8 cellular contexts compared by ENCODE assay signal in the genomic region with DNA sequence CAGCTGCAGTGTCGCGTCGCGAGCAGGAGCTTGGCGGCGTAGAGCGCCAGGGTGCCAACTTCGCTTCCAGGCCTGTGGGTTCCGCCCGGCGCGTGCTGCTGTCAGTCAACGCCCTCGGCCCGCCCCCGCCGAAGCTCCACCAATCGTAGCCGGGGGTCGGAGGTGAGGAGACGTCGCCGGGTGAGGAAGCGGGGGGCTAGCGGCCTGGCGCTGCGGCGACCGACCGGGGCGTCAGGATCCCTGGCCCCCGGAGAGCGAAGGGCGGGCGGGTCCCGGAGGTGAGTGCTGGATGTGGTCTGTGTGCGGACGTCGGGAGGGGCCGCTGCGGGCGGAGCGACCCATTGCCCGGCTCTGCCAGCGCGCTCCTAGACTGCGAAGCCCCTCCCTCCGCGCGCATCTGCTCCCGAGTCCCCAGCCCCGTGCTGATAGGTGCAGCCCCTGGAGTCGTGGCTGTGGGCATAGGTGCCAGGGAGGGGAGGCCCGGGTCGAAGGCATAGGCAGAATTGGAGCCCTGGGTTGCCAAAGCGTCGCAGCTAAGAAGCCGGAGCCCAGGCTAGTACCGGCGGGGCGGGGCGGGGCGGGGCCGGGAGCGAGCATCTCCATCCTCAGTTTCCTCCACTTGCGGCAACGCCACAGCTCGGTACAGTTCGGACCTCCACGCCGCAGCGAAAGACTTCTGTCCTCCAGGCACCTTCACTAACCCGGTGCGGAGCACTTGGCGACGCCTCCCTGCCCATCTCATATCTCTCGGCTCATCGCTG. TPM values are rescaled to one million over a fixed set of nuclear protein-coding genes. Genes with fewer than 3 reads are reported as not detected.
DNase-seq lines count a peak whose midpoint lies in the region; ATAC-seq and TF ChIP-seq lines count a peak whose summit lies in the region.

A gene (plus strand): TSS at position 165 of the 761 bp plus-strand sequence. CDS start 6,386 bp downstream, outside the sequence.

- H3K9me3 Mint-ChIP-seq in GM23338 = no peaks in the 10 kb centered on the region
- H3K9me3 Mint-ChIP-seq in activated T-helper 17 cell treated with anti-CD3 and anti-CD28 coated beads, Interleukin-2, amount 50 U/mL, for 72 hours = no peaks in the 10 kb centered on the region
- no peaks in the 10 kb centered on the region for H3K9me3 Mint-ChIP-seq in natural killer cell treated with Interleukin-12 subunit alpha and Interleukin-12 subunit beta and Interleukin-15 and Interleukin-18, amount 100 ng/mL, for 72 hours

- peaks cover 10% of the 10 kb centered on the region for H3K27me3 Mint-ChIP-seq in GM23338 (ENCODE audit: insufficient read depth, low read depth, poor library complexity)
- H3K27me3 Mint-ChIP-seq in activated T-helper 17 cell treated with anti-CD3 and anti-CD28 coated beads, Interleukin-2, amount 50 U/mL, for 72 hours = no peaks in the 10 kb centered on the region
- H3K27me3 Mint-ChIP-seq in natural killer cell treated with Interleukin-12 subunit alpha and Interleukin-12 subunit beta and Interleukin-15 and Interleukin-18, amount 100 ng/mL, for 72 hours = no peaks in the 10 kb centered on the region

- H3K4me3 ChIP-seq in GM23338 = peak within 1 kb of the TSS; percentile 83

- DNase-seq in Daoy (ENCODE audit: low read depth) (peak; percentile 91), GM23338 (ENCODE audit: low spot score) (peak; percentile 94), Kasumi-1 (lab: John Stamatoyannopoulos, UW) (peak; percentile 86 to 90), RKO (ENCODE audit: low spot score) (peak; percentile 88), fibroblast of peridontal ligament (ENCODE audit: extremely low read depth) (peak; percentile 67)
- peak; percentile 94 for DNase-seq in natural killer cell treated with Interleukin-12 subunit alpha and Interleukin-12 subunit beta and Interleukin-15 and Interleukin-18, amount 100 ng/mL, for 72 hours (ENCODE audit: low spot score)
- DNase-seq in stimulated activated naive CD8-positive, alpha-beta T cell treated with anti-CD3 and anti-CD28 coated beads, Interleukin-15, Interleukin-2, amounts not matched to agents 100 U/mL and 50 U/mL, for 24 hours = peak; percentile 95

- no peaks in the 10 kb centered on the region for H3K9me2 ChIP-seq in GM23338 (ENCODE audit: insufficient read depth)

- TF ChIP-seq CTCF in GM23338 (conservative IDR thresholded peaks at IDR 0.05; ENCODE audit: low read depth in 2 of 2) = no peak

- H3K4me2 ChIP-seq in GM23338 = peak within 1 kb of the TSS; percentile 95

- peaks cover 7% of the 10 kb centered on the region; the same call in 1 of the 2 replicates for H3K27me3 ChIP-seq in GM23338 (ENCODE audit: insufficient read depth)

- no peak within 1 kb of the TSS for H3K27ac ChIP-seq in GM23338 (ENCODE audit: low read depth)

- peak within 1 kb of the TSS; percentile 99 for H2AFZ ChIP-seq in GM23338

- peaks cover 15% of the 10 kb centered on the region for H3K36me3 Mint-ChIP-seq in GM23338 (ENCODE audit: low read depth)
- H3K36me3 Mint-ChIP-seq in activated T-helper 17 cell treated with anti-CD3 and anti-CD28 coated beads, Interleukin-2, amount 50 U/mL, for 72 hours (ENCODE audit: low read depth) = peaks cover 18% of the 10 kb centered on the region
- H3K36me3 Mint-ChIP-seq in natural killer cell treated with Interleukin-12 subunit alpha and Interleukin-12 subunit beta and Interleukin-15 and Interleukin-18, amount 100 ng/mL, for 72 hours = peaks cover 10% of the 10 kb centered on the region

- H3K4me1 ChIP-seq in GM23338 (ENCODE audit: insufficient read depth) = peaks cover 29% of the 10 kb centered on the region

- peaks cover 16% of the 10 kb centered on the region for H3K36me3 ChIP-seq in GM23338 (ENCODE audit: insufficient read depth)

- H3K4me3 Mint-ChIP-seq in GM23338 = peak within 1 kb of the TSS; percentile 84
- peak within 1 kb of the TSS; percentile 83 for H3K4me3 Mint-ChIP-seq in activated T-helper 17 cell treated with anti-CD3 and anti-CD28 coated beads, Interleukin-2, amount 50 U/mL, for 72 hours
- peak within 1 kb of the TSS; percentile 95 for H3K4me3 Mint-ChIP-seq in natural killer cell treated with Interleukin-12 subunit alpha and Interleukin-12 subunit beta and Interleukin-15 and Interleukin-18, amount 100 ng/mL, for 72 hours

- no peak within 1 kb of the TSS for H3K27ac Mint-ChIP-seq in GM23338
- peak within 1 kb of the TSS; percentile 92 for H3K27ac Mint-ChIP-seq in activated T-helper 17 cell treated with anti-CD3 and anti-CD28 coated beads, Interleukin-2, amount 50 U/mL, for 72 hours
- peak within 1 kb of the TSS; percentile 83 to 91 for H3K27ac Mint-ChIP-seq in natural killer cell treated with Interleukin-12 subunit alpha and Interleukin-12 subunit beta and Interleukin-15 and Interleukin-18, amount 100 ng/mL, for 72 hours

- H3F3A ChIP-seq in GM23338 (replicated peaks; ENCODE audit: low read depth) = peaks cover 5% of the 10 kb centered on the region; the same call in 1 of the 2 replicates

- H3K79me2 ChIP-seq in GM23338 (replicated peaks; ENCODE audit: insufficient read depth) = peaks cover 24% of the 10 kb centered on the region

- no peaks in the 10 kb centered on the region for H4K20me1 ChIP-seq in GM23338 (replicated peaks; ENCODE audit: insufficient read depth)

- H3K4me1 Mint-ChIP-seq in GM23338 = peaks cover 25% of the 10 kb centered on the region
- H3K4me1 Mint-ChIP-seq in activated T-helper 17 cell treated with anti-CD3 and anti-CD28 coated beads, Interleukin-2, amount 50 U/mL, for 72 hours = peaks cover 10% of the 10 kb centered on the region
- H3K4me1 Mint-ChIP-seq in natural killer cell treated with Interleukin-12 subunit alpha and Interleukin-12 subunit beta and Interleukin-15 and Interleukin-18, amount 100 ng/mL, for 72 hours (ENCODE audit: low read depth in 2 of 2) = peaks cover 15 to 34% of the 10 kb centered on the region in 2 donors

- ATAC-seq in GM23338 = peak; percentile 92
- peak; percentile 91 for ATAC-seq in activated T-helper 17 cell treated with anti-CD3 and anti-CD28 coated beads, Interleukin-2, amount 50 U/mL, for 72 hours (replicated peaks)
- ATAC-seq in natural killer cell treated with Interleukin-12 subunit alpha and Interleukin-12 subunit beta and Interleukin-15 and Interleukin-18, amount 100 ng/mL, for 72 hours = peak; percentile 96
- peak; percentile 93 for ATAC-seq in stimulated activated naive CD8-positive, alpha-beta T cell treated with anti-CD3 and anti-CD28 coated beads, Interleukin-15, Interleukin-2, amounts not matched to agents 100 U/mL and 50 U/mL, for 24 hours

RNA-seq across cellular contexts. Expression of the gene that starts here (rescaled TPM):
- 5.0 and 8.0 TPM in 2 replicates for total RNA-seq in Daoy (2014; rRNA removed; shearing (Covaris generic))
- total RNA-seq in GM23338 (2014; rRNA removed; shearing (Covaris generic)) = 20.8 and 26.5 TPM in 2 replicates
- 11.7 and 13.3 TPM in 2 replicates for polyA plus RNA-seq in GM23338 (2016; fragmentation: Nextera tagmentation; extraction: Ambion mirVana)
- 10 to 100 TPM; 13.9 to 21.3 TPM for total RNA-seq in activated T-helper 17 cell treated with anti-CD3 and anti-CD28 coated beads, Interleukin-2, amount 50 U/mL, for 72 hours
- total RNA-seq in natural killer cell treated with Interleukin-12 subunit alpha and Interleukin-12 subunit beta and Interleukin-15 and Interleukin-18, amount 100 ng/mL, for 72 hours = 10 to 100 TPM; 14.9 to 20.6 TPM
